1 cellular context compared by ENCODE assay signal in the genomic region with DNA sequence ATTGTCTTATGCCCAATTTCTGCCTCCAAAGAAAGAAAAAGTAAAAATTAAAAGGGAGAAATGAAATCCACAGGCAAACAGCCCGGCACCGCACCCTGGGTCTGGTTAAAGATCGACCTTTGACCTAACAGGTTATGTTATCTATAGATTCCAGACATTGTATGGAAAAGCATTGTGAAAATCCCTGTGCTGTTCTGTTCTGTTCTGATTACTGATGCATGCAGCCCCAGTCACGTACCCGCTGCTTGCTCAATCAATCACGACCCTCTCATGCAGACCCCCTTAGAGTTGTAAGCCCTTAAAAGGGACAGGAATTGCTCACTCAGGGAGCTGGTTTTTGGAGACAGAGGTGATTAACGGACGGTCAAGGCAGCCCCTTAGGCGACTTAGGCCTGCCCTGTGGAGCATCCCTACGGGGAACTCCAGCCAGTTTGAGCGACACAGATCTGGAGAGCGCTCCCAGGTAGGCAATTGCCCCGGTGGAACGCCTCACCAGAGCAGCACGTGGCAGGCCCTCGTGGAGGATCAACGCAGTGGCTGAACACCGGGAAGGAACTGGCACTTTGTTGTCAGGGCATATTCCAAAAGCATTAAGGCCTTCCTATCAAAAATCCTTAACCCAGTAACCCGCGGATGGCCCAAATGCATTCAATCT.
TF ChIP-seq lines count a peak whose summit lies in the region.

No MANE protein-coding gene starts in this region.

TF ChIP-seq in H1, 55 proteins besides CTCF, POLR2A, EP300 and RAD21:
- TF ChIP-seq, protein P1, sequence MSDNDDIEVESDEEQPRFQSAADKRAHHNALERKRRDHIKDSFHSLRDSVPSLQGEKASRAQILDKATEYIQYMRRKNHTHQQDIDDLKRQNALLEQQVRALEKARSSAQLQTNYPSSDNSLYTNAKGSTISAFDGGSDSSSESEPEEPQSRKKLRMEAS (IDR thresholded peaks at IDR 0.05): peak; percentile 93
- TF ChIP-seq TAF7 (optimal IDR thresholded peaks at IDR 0.05; ENCODE audit: borderline replicate concordance, low read depth, low read length) (no peak), BRCA1 (IDR thresholded peaks at IDR 0.05; ENCODE audit: low read depth, low read length) (no peak)
- TF ChIP-seq, protein P2, sequence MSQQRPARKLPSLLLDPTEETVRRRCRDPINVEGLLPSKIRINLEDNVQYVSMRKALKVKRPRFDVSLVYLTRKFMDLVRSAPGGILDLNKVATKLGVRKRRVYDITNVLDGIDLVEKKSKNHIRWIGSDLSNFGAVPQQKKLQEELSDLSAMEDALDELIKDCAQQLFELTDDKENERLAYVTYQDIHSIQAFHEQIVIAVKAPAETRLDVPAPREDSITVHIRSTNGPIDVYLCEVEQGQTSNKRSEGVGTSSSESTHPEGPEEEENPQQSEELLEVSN (IDR thresholded peaks at IDR 0.05): peak; percentile 88
TF ChIP-seq in H1: peak in this region for 2.
